8 cellular contexts compared by ENCODE assay signal in the genomic region with DNA sequence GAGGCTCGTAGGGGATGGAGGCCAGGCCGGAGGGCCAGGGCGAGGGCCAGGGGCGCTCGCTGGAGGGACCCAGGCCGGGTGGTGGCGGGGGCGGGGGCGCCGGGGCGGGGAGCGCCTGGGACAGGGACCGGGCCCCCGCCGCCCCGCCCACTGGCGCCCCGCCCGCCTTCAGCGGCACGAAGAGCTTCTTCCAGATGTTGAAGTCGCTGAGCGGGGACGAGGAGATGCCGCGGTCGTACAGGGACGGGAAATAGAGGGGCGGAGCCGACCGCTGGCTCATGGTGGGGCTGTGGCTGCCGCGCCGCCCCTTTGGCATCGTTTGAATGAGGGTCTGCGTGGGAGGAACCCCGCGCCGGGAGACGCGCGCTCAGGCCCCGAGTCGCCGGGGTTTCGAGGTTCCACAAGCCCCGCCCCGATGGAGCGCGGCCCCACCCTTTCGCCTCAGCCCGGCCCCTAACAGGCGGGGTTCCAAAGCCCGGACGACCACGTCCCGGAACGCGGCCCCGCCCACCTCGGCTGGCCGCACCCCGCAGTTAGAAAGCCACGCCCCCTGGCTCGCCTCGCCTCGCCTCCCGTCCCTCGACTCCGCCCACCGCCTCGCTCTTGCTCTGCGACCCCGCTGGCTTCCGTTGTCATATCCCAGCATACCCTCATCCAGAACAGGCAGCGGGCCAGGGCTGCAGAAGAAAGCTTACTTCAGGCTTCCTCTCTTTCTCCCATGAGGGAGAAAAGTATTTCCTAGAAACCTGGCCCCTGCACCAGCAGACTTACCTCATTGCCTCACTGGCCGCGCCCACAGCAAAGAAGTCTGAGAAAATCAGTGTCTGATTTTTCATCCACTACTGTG. TPM values are rescaled to one million over a fixed set of nuclear protein-coding genes. Genes with fewer than 3 reads are reported as not detected.
A peak's percentile ranks its signal among the peaks of the same experiment; 100 is the strongest.
DNase-seq lines count a peak whose midpoint lies in the region; ATAC-seq lines count a peak whose summit lies in the region.

TSS of gene C11orf91 (minus strand) at position 402 of the 847 bp plus-strand sequence. CDS start at position 316, 86 bp downstream.

- no peaks in the 10 kb centered on the region for H3K27me3 ChIP-seq in BLaER1

- peaks cover 29% of the 10 kb centered on the region for H3K27me3 Mint-ChIP-seq in activated CD4-positive, alpha-beta T cell treated with anti-CD3 and anti-CD28 coated beads, Interleukin-2, amount 10 ng/mL, durations not matched to agents 7 days and 5 days

- H3K4me2 ChIP-seq in BLaER1: peak within 1 kb of the TSS; percentile 86

- H3K9ac ChIP-seq in BLaER1: peak within 1 kb of the TSS; percentile 54

- peaks cover 25% of the 10 kb centered on the region for H3K4me1 Mint-ChIP-seq in activated CD4-positive, alpha-beta T cell treated with anti-CD3 and anti-CD28 coated beads, Interleukin-2, amount 10 ng/mL, durations not matched to agents 7 days and 5 days

- no peaks in the 10 kb centered on the region for H3K9me3 Mint-ChIP-seq in activated CD4-positive, alpha-beta T cell treated with anti-CD3 and anti-CD28 coated beads, Interleukin-2, amount 10 ng/mL, durations not matched to agents 7 days and 5 days

- H3K36me3 ChIP-seq in BLaER1: peaks cover 15% of the 10 kb centered on the region

- no peaks in the 10 kb centered on the region for H4K20me1 ChIP-seq in BLaER1

- peak within 1 kb of the TSS; percentile 70 for H3K4me3 ChIP-seq in BLaER1

- H3K27ac Mint-ChIP-seq in activated CD4-positive, alpha-beta T cell treated with anti-CD3 and anti-CD28 coated beads, Interleukin-2, amount 10 ng/mL, durations not matched to agents 7 days and 5 days: peak within 1 kb of the TSS; percentile 74

- ATAC-seq in GM19328 (IDR thresholded peaks at IDR 0.05; ENCODE audit: unreplicated experiment) (peak; percentile 91), HG03460 (IDR thresholded peaks at IDR 0.05; ENCODE audit: unreplicated experiment) (peak; percentile 90)

- no peaks in the 10 kb centered on the region for H3K9me3 ChIP-seq in BLaER1

- H3K4me3 Mint-ChIP-seq in activated CD4-positive, alpha-beta T cell treated with anti-CD3 and anti-CD28 coated beads, Interleukin-2, amount 10 ng/mL, durations not matched to agents 7 days and 5 days: peak within 1 kb of the TSS; percentile 89

- CTCF ChIA-PET in activated CD4-positive, alpha-beta T cell treated with anti-CD3 and anti-CD28 coated beads, Interleukin-2, amount 10 ng/mL, durations not matched to agents 7 days and 5 days (lab: Charles Lee): interaction anchor here (1.0 kb wide), 1 partner anchor 8 kb away, joined by 3 read pairs; no protein-coding TSS in a partner anchor

- peak; percentile 42 for DNase-seq in NCI-H524 treated with DMSO at 0.1 percent for 48 hours (lab: John Stamatoyannopoulos, UW)
- peak; percentile 90 for DNase-seq in activated CD4-positive, alpha-beta T cell treated with anti-CD3 and anti-CD28 coated beads, Interleukin-2, amount 10 ng/mL, durations not matched to agents 7 days and 5 days
- peak; percentile 89 for DNase-seq in cortex of kidney (lab: John Stamatoyannopoulos, UW)
- peak; percentile 99 for DNase-seq in left kidney (ENCODE audit: low read depth, low spot score)
- DNase-seq in stimulated activated CD4-positive, alpha-beta T cell treated with anti-CD3 and anti-CD28 coated beads, Interleukin-1b, Interleukin-23, amount 100 ng/mL, for 4 hours (ENCODE audit: low read depth in 2 of 2): peak; percentile 90 to 93

- H3K27ac ChIP-seq in BLaER1: peak within 1 kb of the TSS; percentile 29; the same call in 1 of the 2 replicates

- peaks cover 24% of the 10 kb centered on the region for H3K4me1 ChIP-seq in BLaER1

- POLR2A ChIA-PET in activated CD4-positive, alpha-beta T cell treated with anti-CD3 and anti-CD28 coated beads, Interleukin-2, amount 10 ng/mL, durations not matched to agents 7 days and 5 days (lab: Charles Lee): interaction anchor here (0.6 kb wide), 1 partner anchor 74 kb away, joined by 3 read pairs; the partner anchor contains the start of gene FBXO3

- H3K36me3 Mint-ChIP-seq in activated CD4-positive, alpha-beta T cell treated with anti-CD3 and anti-CD28 coated beads, Interleukin-2, amount 10 ng/mL, durations not matched to agents 7 days and 5 days (ENCODE audit: low read depth): no peaks in the 10 kb centered on the region

RNA-seq across cellular contexts. Expression of gene C11orf91, which starts in this region (rescaled TPM):
- total RNA-seq in activated CD4-positive, alpha-beta T cell treated with anti-CD3 and anti-CD28 coated beads, Interleukin-2, amount 10 ng/mL, durations not matched to agents 7 days and 5 days: under 1 TPM; 0.25 to 0.27 TPM

Comparison
In these comparisons a context has a peak if more than half of its experiments do, and no peak if none do; other contexts are left out.
1. Peak in every context shown above with its lines: DNase-seq, ATAC-seq, H3K4me3 ChIP-seq and H3K27ac ChIP-seq.
2. Peak in DNase-seq in activated CD4-positive, alpha-beta T cell treated with anti-CD3 and anti-CD28 coated beads, Interleukin-2, amount 10 ng/mL, durations not matched to agents 7 days and 5 days; RNA of the gene not detected or under 1 TPM.
3. DNase-seq: peak in every context shown above with its lines; median percentile 99 in left kidney; 92 in stimulated activated CD4-positive, alpha-beta T cell treated with anti-CD3 and anti-CD28 coated beads, Interleukin-1b, Interleukin-23, amount 100 ng/mL, for 4 hours; 90 in activated CD4-positive, alpha-beta T cell treated with anti-CD3 and anti-CD28 coated beads, Interleukin-2, amount 10 ng/mL, durations not matched to agents 7 days and 5 days; 89 in cortex of kidney; 42 in NCI-H524 treated with DMSO at 0.1 percent for 48 hours.